In genomic region chr7:76397409-76398183, GRCh38 we compare ENCODE assay signal across 1 cellular context.
TF ChIP-seq lines count a peak whose summit lies in the region.

No MANE protein-coding gene starts in this region.

TF ChIP-seq in H1, 55 proteins besides CTCF, POLR2A, EP300 and RAD21 (continued from another document):
- TF ChIP-seq MAX (IDR thresholded peaks at IDR 0.05) = peak; percentile 96
- no peak for TF ChIP-seq BACH1 (IDR thresholded peaks at IDR 0.05; ENCODE audit: low read length)
- no peak for TF ChIP-seq BCL11A (IDR thresholded peaks at IDR 0.05; ENCODE audit: low read depth in 2 of 2, low read length in 2 of 2)
- no peak for TF ChIP-seq SIN3A (conservative IDR thresholded peaks at IDR 0.05 in 1 of 2, IDR thresholded peaks at IDR 0.05 in 1 of 2; ENCODE audit: low read depth in 1 of 2, low read length in 2 of 2)
- TF ChIP-seq RBBP5 (IDR thresholded peaks at IDR 0.05; ENCODE audit: borderline replicate concordance, low read depth, low read length) = no peak
